Comparison of ENCODE assay signal across 1 cellular context in genomic region chr11:72779495-72780128, GRCh38.
TF ChIP-seq lines count a peak whose summit lies in the region.

No MANE protein-coding gene starts in this region.

TF ChIP-seq in GM12878, 131 proteins besides CTCF, POLR2A, EP300 and RAD21:
- TF ChIP-seq IKZF1 (conservative IDR thresholded peaks at IDR 0.05) = no peak
- TF ChIP-seq, protein P1, sequence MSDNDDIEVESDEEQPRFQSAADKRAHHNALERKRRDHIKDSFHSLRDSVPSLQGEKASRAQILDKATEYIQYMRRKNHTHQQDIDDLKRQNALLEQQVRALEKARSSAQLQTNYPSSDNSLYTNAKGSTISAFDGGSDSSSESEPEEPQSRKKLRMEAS (IDR thresholded peaks at IDR 0.05; ENCODE audit: low read depth, low read length) = no peak
- no peak for TF ChIP-seq FOXK2 (IDR thresholded peaks at IDR 0.05)
- TF ChIP-seq NR2F1 (conservative IDR thresholded peaks at IDR 0.05) = 0 out of 2 replicates have a peak, but pooled peaks have one; percentile 28
- peak; percentile 73 for TF ChIP-seq NR2C1 (IDR thresholded peaks at IDR 0.05)
- TF ChIP-seq BHLHE40 (IDR thresholded peaks at IDR 0.05; ENCODE audit: borderline replicate concordance in 1 of 2, low read depth in 2 of 2, low read length in 1 of 2) = no peak
